Comparison of ENCODE assay signal across 9 cellular contexts in genomic region chr1:226697608-226698544, GRCh38. TPM values are rescaled to one million over a fixed set of nuclear protein-coding genes. Genes with fewer than 3 reads are reported as not detected.
DNase-seq lines count a peak whose midpoint lies in the region; ATAC-seq and TF ChIP-seq lines count a peak whose summit lies in the region.
"Had no signal": no experiment of that assay in that cellular context is flagged by ENCODE, and none has a peak within 500 bp of the region (broad histone marks: within the 10 kb centered on the region; RNA-seq: fewer than 3 reads in every experiment).

No MANE protein-coding gene starts in this region.

- BruUV-seq in Panc1 (replicated peaks; lab: Mats Ljungman, UMichigan) = no TSS peak

- H3K4me1 Mint-ChIP-seq in CD4-positive, alpha-beta T cell (ENCODE audit: low read depth) = peaks cover 93% of the 10 kb centered on the region

- ATAC-seq in CD4-positive, alpha-beta T cell (ENCODE audit: poor library complexity) = peak; percentile 2
- ATAC-seq in GM21529 (IDR thresholded peaks at IDR 0.05; ENCODE audit: unreplicated experiment) (peak; percentile 21), Panc1 (0 out of 2 replicates have a peak, but pooled peaks have one; percentile 28)

- POLR2A ChIA-PET in CD4-positive, alpha-beta T cell (lab: Charles Lee) = interaction anchor here (0.6 to 1.8 kb wide), 7 partner anchors 14 to 635 kb away, joined by 3 to 7 read pairs (median 3); partner anchors contain the start of gene H3-3A
- POLR2A ChIA-PET in Panc1 (lab: Charles Lee) = no interaction called here

- H3K4me1 ChIP-seq in Panc1 (ENCODE audit: control insufficient read depth, insufficient read depth, low read length) (peaks cover 4% of the 10 kb centered on the region), muscle layer of colon (ENCODE audit: insufficient read depth, low read length) (peaks cover 82% of the 10 kb centered on the region)

- H3K27ac Mint-ChIP-seq in CD4-positive, alpha-beta T cell = peak overlapping the region; percentile 98

- H3K9ac ChIP-seq in muscle layer of colon (ENCODE audit: low read length) = peak overlapping the region; percentile 12

- H3K27me3 Mint-ChIP-seq in CD4-positive, alpha-beta T cell = no peaks in the 10 kb centered on the region

- no peaks in the 10 kb centered on the region for H3K36me3 ChIP-seq in Panc1 (ENCODE audit: control insufficient read depth, insufficient read depth, low read length)
- H3K36me3 ChIP-seq in muscle layer of colon (ENCODE audit: insufficient read depth, low read length) = peaks cover 24% of the 10 kb centered on the region

- DNase-seq in CD4-positive, alpha-beta T cell = no peak
- DNase-seq in Panc1 (ENCODE audit: low read depth, low spot score) (no peak), NCI-H2029 treated with DMSO at 0.1 percent for 48 hours (lab: John Stamatoyannopoulos, UW) (no peak), mesenteric fat pad (ENCODE audit: low spot score) (no peak), H4 (ENCODE audit: low spot score) (no peak)
- DNase-seq in stimulated activated CD4-positive, alpha-beta T cell treated with anti-CD3 and anti-CD28 coated beads, Interleukin-2, amount 100 ng/mL, for 48 hours = no peak
- DNase-seq: NCI-H345 had no signal

- CTCF ChIA-PET in CD4-positive, alpha-beta T cell (lab: Charles Lee) = interaction anchor here (0.9 to 3.3 kb wide), 3 partner anchors 11 to 150 kb away, joined by 3 to 15 read pairs (median 3); no protein-coding TSS in a partner anchor
- CTCF ChIA-PET in Panc1 (lab: Charles Lee) = no interaction called here

- H3K36me3 Mint-ChIP-seq in CD4-positive, alpha-beta T cell (ENCODE audit: low read depth) = peaks cover 89% of the 10 kb centered on the region

- in situ Hi-C loops in Panc1 (cut with HindIII; ENCODE audit: low pct_unique_long_range_greater_than_20kb, low sequenced_read_pairs) = no loop called here

- no peak for TF ChIP-seq CTCF in CD4-positive, alpha-beta T cell (IDR thresholded peaks at IDR 0.05)
- no peak for TF ChIP-seq CTCF in Panc1 (IDR thresholded peaks at IDR 0.05)

- intact Hi-C loops in CD4-positive, alpha-beta T cell (cut with DNase I, micrococcal nuclease) = loop anchor here in 1 of 2 experiments (2.0 kb wide), 1 partner anchor 15 kb away; no protein-coding TSS in a partner anchor
- intact Hi-C loops in Panc1 (cut with micrococcal nuclease; ENCODE audit: unreplicated experiment) = no loop called here

- H3K4me3 ChIP-seq in Panc1 (ENCODE audit: low read depth in 2 of 2, low read length in 2 of 2) (no peak overlapping the region), muscle layer of colon (ENCODE audit: low read depth in 1 of 2, low read length in 2 of 2) (no peak overlapping the region)

- H3K27ac ChIP-seq in CD4-positive, alpha-beta T cell (ENCODE audit: low read depth, low read length) = peak overlapping the region; percentile 68
- H3K27ac ChIP-seq in Panc1 (ENCODE audit: low read length) = no peak overlapping the region
- peak overlapping the region; percentile 72 for H3K27ac ChIP-seq in muscle layer of colon (ENCODE audit: low read depth, low read length)

- no peaks in the 10 kb centered on the region for H3K27me3 ChIP-seq in CD4-positive, alpha-beta T cell (ENCODE audit: control insufficient read depth, insufficient read depth, low read length)
- H3K27me3 ChIP-seq in Panc1 (ENCODE audit: control insufficient read depth, insufficient read depth, low read length) (no peaks in the 10 kb centered on the region), muscle layer of colon (ENCODE audit: control insufficient read depth in 1 of 2, insufficient read depth in 2 of 2, low read length in 2 of 2) (no peaks in the 10 kb centered on the region)

- no peaks in the 10 kb centered on the region for H3K9me3 Mint-ChIP-seq in CD4-positive, alpha-beta T cell

- H3K9me3 ChIP-seq in CD4-positive, alpha-beta T cell (ENCODE audit: control insufficient read depth, low read length) = no peaks in the 10 kb centered on the region
- H3K9me3 ChIP-seq in Panc1 (ENCODE audit: control insufficient read depth, insufficient read depth, low read depth, low read length) (no peaks in the 10 kb centered on the region), muscle layer of colon (ENCODE audit: low read length) (no peaks in the 10 kb centered on the region)

- peak overlapping the region; percentile 78 for H3K4me3 Mint-ChIP-seq in CD4-positive, alpha-beta T cell

RNA-seq across cellular contexts. Expression of gene ITPKB, which starts 41.2 kb away (rescaled TPM):
- total RNA-seq in CD4-positive, alpha-beta T cell = 100 to 1,000 TPM; 565 to 583 TPM
- 10.9 TPM for total RNA-seq in Panc1 (2021; ENCODE audit: unreplicated experiment)
- 7.9 TPM for polyA plus RNA-seq in Panc1 (2012; ENCODE audit: insufficient read length)
- 34.9 TPM for total RNA-seq in mesenteric fat pad
- total RNA-seq in H4 (2014; rRNA removed; shearing (Covaris generic)) = 1.9 and 2.1 TPM in 2 replicates

Comparison
In these comparisons a context has a peak if more than half of its experiments do, and no peak if none do; other contexts are left out.
1. RNA of gene ITPKB, which starts 41.2 kb away (total RNA-seq): 565 to 583 TPM in CD4-positive, alpha-beta T cell; 34.9 TPM in mesenteric fat pad (single experiment), 10.9 TPM in Panc1 (single experiment) and 1.9 to 2.1 TPM in H4; every median in the first group is over 10 times any median in the second.
2. Peak in every context shown above with its lines, with median percentiles within 50 percentile points of each other: ATAC-seq.